In the genomic region with DNA sequence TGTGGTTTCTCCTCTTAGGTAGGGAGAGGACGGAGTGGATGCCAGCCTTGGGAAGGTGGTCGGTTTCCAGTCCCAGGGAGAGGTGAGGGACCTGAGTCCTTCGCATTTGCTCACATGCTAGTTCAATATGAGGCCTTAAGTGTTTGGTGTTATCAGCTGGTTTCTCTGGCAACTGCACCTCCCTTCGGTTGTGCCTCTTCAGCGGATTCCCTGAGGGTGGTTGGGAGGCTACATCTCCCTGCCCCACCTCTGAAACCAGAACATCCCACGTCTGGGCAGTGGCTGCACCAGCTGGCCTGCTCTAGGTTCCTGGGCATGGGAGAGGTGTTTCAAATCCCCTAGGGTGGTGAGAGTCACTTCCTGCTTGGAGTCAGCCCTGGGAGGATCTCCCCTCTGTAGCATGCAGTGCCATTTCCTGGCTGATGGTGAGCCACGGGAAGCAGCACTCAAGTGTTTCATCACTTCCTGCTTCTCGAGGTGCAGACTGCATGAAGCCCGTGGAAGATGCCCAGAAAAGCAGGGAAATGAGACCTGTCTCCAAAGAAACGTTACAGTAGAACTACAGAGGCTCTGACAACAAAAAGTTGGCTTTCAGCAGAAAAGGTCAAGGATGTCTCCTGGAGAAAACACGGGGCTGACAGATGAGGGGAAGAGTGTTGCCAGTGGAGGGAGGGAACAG, we compare ENCODE assay signal across 1 cellular context.
A peak's percentile ranks its signal among the peaks of the same experiment; 100 is the strongest.
TF ChIP-seq lines count a peak whose summit lies in the region.

No MANE protein-coding gene starts in this region.

TF ChIP-seq in K562, 482 proteins besides CTCF, POLR2A, EP300 and RAD21 (continued from another document and continues in another):
- TF ChIP-seq ZNF282 (CRISPR knock-in tag; IDR thresholded peaks at IDR 0.05): no peak
- TF ChIP-seq POLR3G (IDR thresholded peaks at IDR 0.05; ENCODE audit: extremely low read depth, insufficient read length, insufficient replicate concordance): no peak
- TF ChIP-seq SMARCC2 (IDR thresholded peaks at IDR 0.05; ENCODE audit: low read depth): no peak
- TF ChIP-seq RCOR1 (IDR thresholded peaks at IDR 0.05; ENCODE audit: borderline replicate concordance in 1 of 2, low read depth in 2 of 2, low read length in 2 of 2): no peak
- TF ChIP-seq NR4A1 (CRISPR knock-in tag; IDR thresholded peaks at IDR 0.05): no peak
- no peak for TF ChIP-seq NR4A1 (tag; IDR thresholded peaks at IDR 0.05)
- no peak for TF ChIP-seq COPS2 (conservative IDR thresholded peaks at IDR 0.05)
- no peak for TF ChIP-seq CSDE1 (IDR thresholded peaks at IDR 0.05)
- TF ChIP-seq CBX1 (IDR thresholded peaks at IDR 0.05; ENCODE audit: low read depth): no peak
- TF ChIP-seq SAFB (IDR thresholded peaks at IDR 0.05; ENCODE audit: borderline replicate concordance, low read depth, low read length): no peak
- TF ChIP-seq SIN3A (IDR thresholded peaks at IDR 0.05; ENCODE audit: borderline replicate concordance in 2 of 2, control insufficient read depth in 1 of 2, low read depth in 2 of 2, low read length in 2 of 2): no peak
- no peak for TF ChIP-seq HDAC1 (IDR thresholded peaks at IDR 0.05)
- no peak for TF ChIP-seq OTX1 (CRISPR knock-in tag; IDR thresholded peaks at IDR 0.05)
- peak; percentile 57 for TF ChIP-seq ATF7 (IDR thresholded peaks at IDR 0.05)
- TF ChIP-seq, protein P1, sequence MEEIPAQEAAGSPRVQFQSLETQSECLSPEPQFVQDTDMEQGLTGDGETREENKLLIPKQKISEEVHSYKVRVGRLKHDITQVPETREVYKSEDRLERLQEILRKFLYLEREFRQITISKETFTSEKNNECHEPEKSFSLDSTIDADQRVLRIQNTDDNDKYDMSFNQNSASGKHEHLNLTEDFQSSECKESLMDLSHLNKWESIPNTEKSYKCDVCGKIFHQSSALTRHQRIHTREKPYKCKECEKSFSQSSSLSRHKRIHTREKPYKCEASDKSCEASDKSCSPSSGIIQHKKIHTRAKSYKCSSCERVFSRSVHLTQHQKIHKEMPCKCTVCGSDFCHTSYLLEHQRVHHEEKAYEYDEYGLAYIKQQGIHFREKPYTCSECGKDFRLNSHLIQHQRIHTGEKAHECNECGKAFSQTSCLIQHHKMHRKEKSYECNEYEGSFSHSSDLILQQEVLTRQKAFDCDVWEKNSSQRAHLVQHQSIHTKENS (CRISPR knock-in tag; IDR thresholded peaks at IDR 0.05): no peak
- no peak for TF ChIP-seq PHF20 (IDR thresholded peaks at IDR 0.05; ENCODE audit: partially characterized antibody)
- no peak for TF ChIP-seq NFYB (IDR thresholded peaks at IDR 0.05; ENCODE audit: extremely low read depth, insufficient read length)
- no peak for TF ChIP-seq ZSCAN29 (IDR thresholded peaks at IDR 0.05)
- no peak for TF ChIP-seq ZNF197 (CRISPR knock-in tag; IDR thresholded peaks at IDR 0.05; ENCODE audit: low read depth)
- TF ChIP-seq, protein P2, sequence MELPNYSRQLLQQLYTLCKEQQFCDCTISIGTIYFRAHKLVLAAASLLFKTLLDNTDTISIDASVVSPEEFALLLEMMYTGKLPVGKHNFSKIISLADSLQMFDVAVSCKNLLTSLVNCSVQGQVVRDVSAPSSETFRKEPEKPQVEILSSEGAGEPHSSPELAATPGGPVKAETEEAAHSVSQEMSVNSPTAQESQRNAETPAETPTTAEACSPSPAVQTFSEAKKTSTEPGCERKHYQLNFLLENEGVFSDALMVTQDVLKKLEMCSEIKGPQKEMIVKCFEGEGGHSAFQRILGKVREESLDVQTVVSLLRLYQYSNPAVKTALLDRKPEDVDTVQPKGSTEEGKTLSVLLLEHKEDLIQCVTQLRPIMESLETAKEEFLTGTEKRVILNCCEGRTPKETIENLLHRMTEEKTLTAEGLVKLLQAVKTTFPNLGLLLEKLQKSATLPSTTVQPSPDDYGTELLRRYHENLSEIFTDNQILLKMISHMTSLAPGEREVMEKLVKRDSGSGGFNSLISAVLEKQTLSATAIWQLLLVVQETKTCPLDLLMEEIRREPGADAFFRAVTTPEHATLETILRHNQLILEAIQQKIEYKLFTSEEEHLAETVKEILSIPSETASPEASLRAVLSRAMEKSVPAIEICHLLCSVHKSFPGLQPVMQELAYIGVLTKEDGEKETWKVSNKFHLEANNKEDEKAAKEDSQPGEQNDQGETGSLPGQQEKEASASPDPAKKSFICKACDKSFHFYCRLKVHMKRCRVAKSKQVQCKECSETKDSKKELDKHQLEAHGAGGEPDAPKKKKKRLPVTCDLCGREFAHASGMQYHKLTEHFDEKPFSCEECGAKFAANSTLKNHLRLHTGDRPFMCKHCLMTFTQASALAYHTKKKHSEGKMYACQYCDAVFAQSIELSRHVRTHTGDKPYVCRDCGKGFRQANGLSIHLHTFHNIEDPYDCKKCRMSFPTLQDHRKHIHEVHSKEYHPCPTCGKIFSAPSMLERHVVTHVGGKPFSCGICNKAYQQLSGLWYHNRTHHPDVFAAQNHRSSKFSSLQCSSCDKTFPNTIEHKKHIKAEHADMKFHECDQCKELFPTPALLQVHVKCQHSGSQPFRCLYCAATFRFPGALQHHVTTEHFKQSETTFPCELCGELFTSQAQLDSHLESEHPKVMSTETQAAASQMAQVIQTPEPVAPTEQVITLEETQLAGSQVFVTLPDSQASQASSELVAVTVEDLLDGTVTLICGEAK (IDR thresholded peaks at IDR 0.05): peak; percentile 84
- TF ChIP-seq, protein P2 (CRISPR knock-in tag; IDR thresholded peaks at IDR 0.05): no peak
- no peak for TF ChIP-seq MTA2 (IDR thresholded peaks at IDR 0.05; ENCODE audit: low read depth)
- TF ChIP-seq, protein P3, sequence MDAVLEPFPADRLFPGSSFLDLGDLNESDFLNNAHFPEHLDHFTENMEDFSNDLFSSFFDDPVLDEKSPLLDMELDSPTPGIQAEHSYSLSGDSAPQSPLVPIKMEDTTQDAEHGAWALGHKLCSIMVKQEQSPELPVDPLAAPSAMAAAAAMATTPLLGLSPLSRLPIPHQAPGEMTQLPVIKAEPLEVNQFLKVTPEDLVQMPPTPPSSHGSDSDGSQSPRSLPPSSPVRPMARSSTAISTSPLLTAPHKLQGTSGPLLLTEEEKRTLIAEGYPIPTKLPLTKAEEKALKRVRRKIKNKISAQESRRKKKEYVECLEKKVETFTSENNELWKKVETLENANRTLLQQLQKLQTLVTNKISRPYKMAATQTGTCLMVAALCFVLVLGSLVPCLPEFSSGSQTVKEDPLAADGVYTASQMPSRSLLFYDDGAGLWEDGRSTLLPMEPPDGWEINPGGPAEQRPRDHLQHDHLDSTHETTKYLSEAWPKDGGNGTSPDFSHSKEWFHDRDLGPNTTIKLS (IDR thresholded peaks at IDR 0.05; ENCODE audit: borderline replicate concordance, low read depth): no peak
- no peak for TF ChIP-seq ZBED1 (IDR thresholded peaks at IDR 0.05)
- no peak for TF ChIP-seq CBX3 (IDR thresholded peaks at IDR 0.05; ENCODE audit: borderline replicate concordance in 1 of 2, low read length in 2 of 2)
- no peak for TF ChIP-seq HNRNPUL1 (IDR thresholded peaks at IDR 0.05; ENCODE audit: low read length)
- TF ChIP-seq ZNF584 (CRISPR knock-in tag; IDR thresholded peaks at IDR 0.05; ENCODE audit: low read depth): peak; percentile 79; the same call in 1 of the 2 replicates
- TF ChIP-seq NFXL1 (CRISPR knock-in tag; IDR thresholded peaks at IDR 0.05): no peak
- TF ChIP-seq SMAD2 (IDR thresholded peaks at IDR 0.05; ENCODE audit: low read depth, low read length): no peak
- no peak for TF ChIP-seq PRPF4 (IDR thresholded peaks at IDR 0.05; ENCODE audit: insufficient read depth, low read depth, low read length, poor library complexity, severe bottlenecking)
- no peak for TF ChIP-seq ZNF134 (CRISPR knock-in tag; conservative IDR thresholded peaks at IDR 0.05)
- TF ChIP-seq, protein P4, sequence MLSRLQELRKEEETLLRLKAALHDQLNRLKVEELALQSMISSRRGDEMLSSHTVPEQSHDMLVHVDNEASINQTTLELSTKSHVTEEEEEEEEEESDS (CRISPR knock-in tag; IDR thresholded peaks at IDR 0.05): no peak
- TF ChIP-seq KLF1 (tag; IDR thresholded peaks at IDR 0.05): no peak
- peak; percentile 83 for TF ChIP-seq ZNF175 (CRISPR knock-in tag; IDR thresholded peaks at IDR 0.05; ENCODE audit: low read depth)
- TF ChIP-seq, protein P5, sequence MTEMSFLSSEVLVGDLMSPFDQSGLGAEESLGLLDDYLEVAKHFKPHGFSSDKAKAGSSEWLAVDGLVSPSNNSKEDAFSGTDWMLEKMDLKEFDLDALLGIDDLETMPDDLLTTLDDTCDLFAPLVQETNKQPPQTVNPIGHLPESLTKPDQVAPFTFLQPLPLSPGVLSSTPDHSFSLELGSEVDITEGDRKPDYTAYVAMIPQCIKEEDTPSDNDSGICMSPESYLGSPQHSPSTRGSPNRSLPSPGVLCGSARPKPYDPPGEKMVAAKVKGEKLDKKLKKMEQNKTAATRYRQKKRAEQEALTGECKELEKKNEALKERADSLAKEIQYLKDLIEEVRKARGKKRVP (CRISPR knock-in tag; IDR thresholded peaks at IDR 0.05): 0 out of 2 replicates have a peak, but pooled peaks have one; percentile 60
- TF ChIP-seq ZZZ3 (IDR thresholded peaks at IDR 0.05): no peak
- TF ChIP-seq XRCC3 (IDR thresholded peaks at IDR 0.05): no peak
- no peak for TF ChIP-seq MYC (IDR thresholded peaks at IDR 0.05; ENCODE audit: low read depth, low read length)
- TF ChIP-seq MYC (CRISPR knock-in tag; IDR thresholded peaks at IDR 0.05; ENCODE audit: borderline replicate concordance, low read depth): no peak
- no peak for TF ChIP-seq TEAD1 (CRISPR knock-in tag; IDR thresholded peaks at IDR 0.05)
- TF ChIP-seq, protein P6, sequence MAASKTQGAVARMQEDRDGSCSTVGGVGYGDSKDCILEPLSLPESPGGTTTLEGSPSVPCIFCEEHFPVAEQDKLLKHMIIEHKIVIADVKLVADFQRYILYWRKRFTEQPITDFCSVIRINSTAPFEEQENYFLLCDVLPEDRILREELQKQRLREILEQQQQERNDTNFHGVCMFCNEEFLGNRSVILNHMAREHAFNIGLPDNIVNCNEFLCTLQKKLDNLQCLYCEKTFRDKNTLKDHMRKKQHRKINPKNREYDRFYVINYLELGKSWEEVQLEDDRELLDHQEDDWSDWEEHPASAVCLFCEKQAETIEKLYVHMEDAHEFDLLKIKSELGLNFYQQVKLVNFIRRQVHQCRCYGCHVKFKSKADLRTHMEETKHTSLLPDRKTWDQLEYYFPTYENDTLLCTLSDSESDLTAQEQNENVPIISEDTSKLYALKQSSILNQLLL (CRISPR knock-in tag; IDR thresholded peaks at IDR 0.05; ENCODE audit: borderline replicate concordance): no peak
- no peak for TF ChIP-seq CBFA2T3 (IDR thresholded peaks at IDR 0.05)
- no peak for TF ChIP-seq NR2C1 (IDR thresholded peaks at IDR 0.05)
- no peak for TF ChIP-seq NR2C1 (tag; IDR thresholded peaks at IDR 0.05)
- TF ChIP-seq ZNF707 (CRISPR knock-in tag; conservative IDR thresholded peaks at IDR 0.05): no peak
- peak; percentile 46 for TF ChIP-seq RBFOX2 (IDR thresholded peaks at IDR 0.05; ENCODE audit: low read depth, low read length)
- 0 out of 2 replicates have a peak, but pooled peaks have one; percentile 25 for TF ChIP-seq ELF2 (CRISPR knock-in tag; IDR thresholded peaks at IDR 0.05)
- TF ChIP-seq RBM15 (IDR thresholded peaks at IDR 0.05; ENCODE audit: insufficient read depth, low read length): no peak
- no peak for TF ChIP-seq MEIS2 (IDR thresholded peaks at IDR 0.05; ENCODE audit: partially characterized antibody)
- no peak for TF ChIP-seq DACH1 (IDR thresholded peaks at IDR 0.05; ENCODE audit: partially characterized antibody)
- TF ChIP-seq MED1 (CRISPR knock-in tag; IDR thresholded peaks at IDR 0.05; ENCODE audit: borderline replicate concordance): no peak
- no peak for TF ChIP-seq ARNT (IDR thresholded peaks at IDR 0.05)
- no peak for TF ChIP-seq SIRT6 (IDR thresholded peaks at IDR 0.05; ENCODE audit: low read depth, low read length)
- TF ChIP-seq, protein P7, sequence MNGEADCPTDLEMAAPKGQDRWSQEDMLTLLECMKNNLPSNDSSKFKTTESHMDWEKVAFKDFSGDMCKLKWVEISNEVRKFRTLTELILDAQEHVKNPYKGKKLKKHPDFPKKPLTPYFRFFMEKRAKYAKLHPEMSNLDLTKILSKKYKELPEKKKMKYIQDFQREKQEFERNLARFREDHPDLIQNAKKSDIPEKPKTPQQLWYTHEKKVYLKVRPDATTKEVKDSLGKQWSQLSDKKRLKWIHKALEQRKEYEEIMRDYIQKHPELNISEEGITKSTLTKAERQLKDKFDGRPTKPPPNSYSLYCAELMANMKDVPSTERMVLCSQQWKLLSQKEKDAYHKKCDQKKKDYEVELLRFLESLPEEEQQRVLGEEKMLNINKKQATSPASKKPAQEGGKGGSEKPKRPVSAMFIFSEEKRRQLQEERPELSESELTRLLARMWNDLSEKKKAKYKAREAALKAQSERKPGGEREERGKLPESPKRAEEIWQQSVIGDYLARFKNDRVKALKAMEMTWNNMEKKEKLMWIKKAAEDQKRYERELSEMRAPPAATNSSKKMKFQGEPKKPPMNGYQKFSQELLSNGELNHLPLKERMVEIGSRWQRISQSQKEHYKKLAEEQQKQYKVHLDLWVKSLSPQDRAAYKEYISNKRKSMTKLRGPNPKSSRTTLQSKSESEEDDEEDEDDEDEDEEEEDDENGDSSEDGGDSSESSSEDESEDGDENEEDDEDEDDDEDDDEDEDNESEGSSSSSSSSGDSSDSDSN (IDR thresholded peaks at IDR 0.05; ENCODE audit: borderline replicate concordance in 1 of 2, low read depth in 2 of 2, low read length in 2 of 2): no peak
- TF ChIP-seq, protein P8, sequence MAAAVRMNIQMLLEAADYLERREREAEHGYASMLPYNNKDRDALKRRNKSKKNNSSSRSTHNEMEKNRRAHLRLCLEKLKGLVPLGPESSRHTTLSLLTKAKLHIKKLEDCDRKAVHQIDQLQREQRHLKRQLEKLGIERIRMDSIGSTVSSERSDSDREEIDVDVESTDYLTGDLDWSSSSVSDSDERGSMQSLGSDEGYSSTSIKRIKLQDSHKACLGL (CRISPR knock-in tag; IDR thresholded peaks at IDR 0.05; ENCODE audit: borderline replicate concordance, poor library complexity, severe bottlenecking): no peak
